Comparison of ENCODE assay signal across 9 cellular contexts in the genomic region with DNA sequence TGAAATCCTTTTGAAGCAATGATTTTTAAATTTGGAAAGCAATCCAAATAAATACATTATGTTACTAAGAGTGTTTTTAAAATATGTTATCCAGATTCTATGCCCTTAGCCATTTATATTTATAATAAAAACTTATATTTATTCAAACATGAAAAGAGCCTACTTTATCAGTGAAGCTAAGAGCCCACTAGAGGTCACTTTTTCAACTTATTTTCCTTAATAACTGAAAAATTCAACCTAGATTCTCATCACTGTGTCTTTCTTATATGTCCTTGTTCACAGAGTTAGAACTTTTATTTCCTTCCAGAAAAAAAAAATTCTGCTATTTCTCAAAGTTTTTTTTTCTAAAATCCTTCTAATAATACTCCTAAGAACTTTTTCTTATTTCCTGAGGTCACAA. TPM values are rescaled to one million over a fixed set of nuclear protein-coding genes. Genes with fewer than 3 reads are reported as not detected.
A peak's percentile ranks its signal among the peaks of the same experiment; 100 is the strongest.
DNase-seq lines count a peak whose midpoint lies in the region; ATAC-seq, FAIRE-seq and TF ChIP-seq lines count a peak whose summit lies in the region.
"Had no signal": no experiment of that assay in that cellular context is flagged by ENCODE, and none has a peak within 500 bp of the region (broad histone marks: within the 10 kb centered on the region; RNA-seq: fewer than 3 reads in every experiment).

No MANE protein-coding gene starts in this region.

- no peaks in the 10 kb centered on the region for H3K9me3 Mint-ChIP-seq in naive thymus-derived CD4-positive, alpha-beta T cell

- no peak for ATAC-seq in left colon
- ATAC-seq in naive thymus-derived CD4-positive, alpha-beta T cell, result no peak
- ATAC-seq in left lung, result no peak

- POLR2A ChIA-PET in naive thymus-derived CD4-positive, alpha-beta T cell (lab: Charles Lee), result no interaction called here

- H3K4me3 ChIP-seq in BE2C (ENCODE audit: low read depth, low read length), result no peak overlapping the region
- H3K4me3 ChIP-seq in WI38 (ENCODE audit: low read depth, low read length), result no peak overlapping the region
- H3K4me3 ChIP-seq in kidney (ENCODE audit: low read length in 2 of 2), result no peak overlapping the region
- H3K4me3 ChIP-seq in naive thymus-derived CD4-positive, alpha-beta T cell (ENCODE audit: low read length), result no peak overlapping the region
- H3K4me3 ChIP-seq in left lung, result no peak overlapping the region

- DNase-seq in BE2C (no peak), HT1080 (ENCODE audit: low read depth) (peak; percentile 24), kidney (no peak), CD1c-positive myeloid dendritic cell (ENCODE audit: extremely low spot score) (no peak), left colon (no peak), left lung (no peak)
- no peak for DNase-seq in naive thymus-derived CD4-positive, alpha-beta T cell
- DNase-seq: SIG-M5 had no signal

- no peak overlapping the region for H3K27ac ChIP-seq in kidney (ENCODE audit: low read depth in 2 of 2, low read length in 2 of 2)
- H3K27ac ChIP-seq in naive thymus-derived CD4-positive, alpha-beta T cell (ENCODE audit: low read depth, low read length), result no peak overlapping the region
- no peak overlapping the region for H3K27ac ChIP-seq in left lung

- peaks cover 4 to 52% (median 29%) of the 10 kb centered on the region in 5 donors for H3K27me3 Mint-ChIP-seq in naive thymus-derived CD4-positive, alpha-beta T cell

- H3K27ac Mint-ChIP-seq in naive thymus-derived CD4-positive, alpha-beta T cell, result no peak overlapping the region

- H3K9ac ChIP-seq in kidney (ENCODE audit: low read length in 2 of 2), result no peak overlapping the region

- H3K4me3 Mint-ChIP-seq in naive thymus-derived CD4-positive, alpha-beta T cell, result no peak overlapping the region

- FAIRE-seq in kidney (lab: Jason Lieb, UNC), result peak; percentile 82

- H3K4me1 ChIP-seq in BE2C (no peaks in the 10 kb centered on the region), kidney (ENCODE audit: control insufficient read depth in 1 of 2, insufficient read depth in 1 of 2, low read depth in 1 of 2, low read length in 2 of 2) (no peaks in the 10 kb centered on the region), left lung (peaks cover 0 to 4% of the 10 kb centered on the region in 2 donors)
- no peaks in the 10 kb centered on the region for H3K4me1 ChIP-seq in naive thymus-derived CD4-positive, alpha-beta T cell (ENCODE audit: control insufficient read depth in 2 of 2, insufficient read depth in 2 of 2, low read length in 2 of 2)

- CTCF ChIA-PET in naive thymus-derived CD4-positive, alpha-beta T cell (lab: Charles Lee), result no interaction called here

- no peaks in the 10 kb centered on the region for H3K4me1 Mint-ChIP-seq in naive thymus-derived CD4-positive, alpha-beta T cell

- TF ChIP-seq CTCF in BE2C (IDR thresholded peaks at IDR 0.05; ENCODE audit: low read depth, low read length) (0 out of 2 replicates have a peak, but pooled peaks have one; percentile 27), WI38 (IDR thresholded peaks at IDR 0.05; ENCODE audit: low read depth, low read length) (peak; percentile 3; the same call in 1 of the 2 replicates), kidney (IDR thresholded peaks at IDR 0.05; ENCODE audit: borderline replicate concordance, extremely low read depth, insufficient read depth) (peak; percentile 8), left lung (IDR thresholded peaks at IDR 0.05) (peak in 1 of 2 donors; percentile 31)

- no peaks in the 10 kb centered on the region for H3K36me3 Mint-ChIP-seq in naive thymus-derived CD4-positive, alpha-beta T cell

- no peaks in the 10 kb centered on the region for H3K36me3 ChIP-seq in BE2C
- H3K36me3 ChIP-seq in kidney (ENCODE audit: control insufficient read depth in 1 of 2, insufficient read depth in 2 of 2, low read length in 2 of 2), result no peaks in the 10 kb centered on the region
- no peaks in the 10 kb centered on the region for H3K36me3 ChIP-seq in naive thymus-derived CD4-positive, alpha-beta T cell (ENCODE audit: control insufficient read depth in 2 of 3, insufficient read depth in 3 of 3, low read length in 3 of 3)
- H3K36me3 ChIP-seq in left lung, result no peaks in the 10 kb centered on the region

- H3K27me3 ChIP-seq in BE2C (peaks cover 33% of the 10 kb centered on the region), left lung (peaks cover 28 to 77% of the 10 kb centered on the region in 2 donors)
- peaks cover 0 to 4% of the 10 kb centered on the region in 2 donors for H3K27me3 ChIP-seq in naive thymus-derived CD4-positive, alpha-beta T cell (ENCODE audit: control insufficient read depth in 2 of 2, insufficient read depth in 2 of 2, low read length in 2 of 2)

- H3K9me3 ChIP-seq in BE2C, result no peaks in the 10 kb centered on the region
- H3K9me3 ChIP-seq in kidney (ENCODE audit: control insufficient read depth in 1 of 2, low read length in 2 of 2), result no peaks in the 10 kb centered on the region
- no peaks in the 10 kb centered on the region for H3K9me3 ChIP-seq in naive thymus-derived CD4-positive, alpha-beta T cell (ENCODE audit: control insufficient read depth in 2 of 3, low read length in 3 of 3)
- H3K9me3 ChIP-seq in left lung, result no peaks in the 10 kb centered on the region

- intact Hi-C loops in kidney (cut with DNase I), result no loop called here
- intact Hi-C loops in left colon (cut with DNase I, micrococcal nuclease), result no loop called here
- intact Hi-C loops in naive thymus-derived CD4-positive, alpha-beta T cell (cut with micrococcal nuclease), result loop anchor here in 1 of 2 donors (1.0 to 2.0 kb wide), 2 partner anchors 820 to 831 kb away; no protein-coding TSS in a partner anchor
- intact Hi-C loops in left lung (cut with DNase I), result no loop called here

RNA-seq across cellular contexts. Expression of a gene that starts 23.9 kb away (rescaled TPM):
- 25.6 TPM for polyA plus RNA-seq in BE2C (2012; ENCODE audit: insufficient read depth, insufficient read length, low read depth)
- total RNA-seq in HT1080 (2014; rRNA removed; shearing (Covaris generic)), result 15.0 and 18.6 TPM in 2 replicates
- 27.8 and 31.2 TPM in 2 replicates for polyA plus RNA-seq in HT1080 (2015; cell fraction: cytosol; rRNA removed)
- 82.5 and 91.3 TPM in 2 replicates for polyA plus RNA-seq in HT1080 (2015; cell fraction: nucleus; rRNA removed)
- total RNA-seq in kidney, result 4.2 TPM
- 0.75 TPM for polyA plus RNA-seq in kidney (ENCODE audit: insufficient read depth, low read depth, low replicate concordance)
- 1 to 10 TPM in 1 of 2 donors, under 1 TPM in 1; 0.64 to 2.3 TPM for total RNA-seq in left colon
- total RNA-seq in naive thymus-derived CD4-positive, alpha-beta T cell, result 10 to 100 TPM in 3 of 5 experiments, 1 to 10 TPM in 2; 4.2 to 13.7 (median 10.4) TPM
- 1 to 10 TPM; 1.3 to 2.5 TPM for polyA plus RNA-seq in naive thymus-derived CD4-positive, alpha-beta T cell
- 1 to 10 TPM in 1 of 2 donors, under 1 TPM in 1; 0.52 to 1.9 TPM for total RNA-seq in left lung

RNA-seq across cellular contexts. Expression of a gene that starts 45.3 kb away (rescaled TPM):
- polyA plus RNA-seq in BE2C (2012; ENCODE audit: insufficient read depth, insufficient read length, low read depth), result not detected
- 2.5 and 2.7 TPM in 2 replicates for total RNA-seq in HT1080 (2014; rRNA removed; shearing (Covaris generic))
- 12.3 and 13.2 TPM in 2 replicates for polyA plus RNA-seq in HT1080 (2015; cell fraction: cytosol; rRNA removed)
- polyA plus RNA-seq in HT1080 (2015; cell fraction: nucleus; rRNA removed), result 7.1 and 8.1 TPM in 2 replicates
- total RNA-seq in kidney (0.13 TPM), left colon (under 1 TPM in 1 of 2 donors, not detected in 1; 0.28 TPM), left lung (under 1 TPM in 1 of 2 donors, not detected in 1; 0.05 TPM)
- 0.09 TPM for polyA plus RNA-seq in kidney (ENCODE audit: insufficient read depth, low read depth, low replicate concordance)
- under 1 TPM in 1 of 5 experiments, not detected in 4; 0.05 TPM for total RNA-seq in naive thymus-derived CD4-positive, alpha-beta T cell
- not detected for polyA plus RNA-seq in naive thymus-derived CD4-positive, alpha-beta T cell
